Comparison of ENCODE assay signal across 1 cellular context in genomic region chr10:70671619-70672164, GRCh38.
TF ChIP-seq lines count a peak whose summit lies in the region.

No MANE protein-coding gene starts in this region.

TF ChIP-seq in K562, 482 proteins besides CTCF, POLR2A, EP300 and RAD21 (continued from another document and continues in another):
- TF ChIP-seq ZBTB11 (CRISPR knock-in tag; IDR thresholded peaks at IDR 0.05) (no peak), GABPA (tag; conservative IDR thresholded peaks at IDR 0.05; ENCODE audit: low read depth) (no peak), ZNF3 (CRISPR knock-in tag; IDR thresholded peaks at IDR 0.05) (peak; percentile 66; the same call in 1 of the 2 replicates), ZNF592 (IDR thresholded peaks at IDR 0.05) (no peak), CC2D1A (IDR thresholded peaks at IDR 0.05) (peak; percentile 89), ELK1 (CRISPR knock-in tag; IDR thresholded peaks at IDR 0.05) (no peak), HDAC1 (IDR thresholded peaks at IDR 0.05) (peak; percentile 90 to 91), E2F8 (IDR thresholded peaks at IDR 0.05; ENCODE audit: low read depth, partially characterized antibody) (no peak), ATF2 (CRISPR knock-in tag; IDR thresholded peaks at IDR 0.05) (no peak), XRCC4 (IDR thresholded peaks at IDR 0.05; ENCODE audit: extremely low read depth, insufficient read depth, insufficient read length) (no peak), ZNF518B (CRISPR knock-in tag; IDR thresholded peaks at IDR 0.05) (no peak), SMAD3 (CRISPR knock-in tag; conservative IDR thresholded peaks at IDR 0.05) (no peak), PBX2 (CRISPR knock-in tag; IDR thresholded peaks at IDR 0.05; ENCODE audit: low read depth) (no peak), PBX2 (tag; conservative IDR thresholded peaks at IDR 0.05; ENCODE audit: low read depth) (no peak), ZNF280B (CRISPR knock-in tag; IDR thresholded peaks at IDR 0.05) (no peak), GATAD2B (IDR thresholded peaks at IDR 0.05; ENCODE audit: borderline replicate concordance) (no peak), NFYB (IDR thresholded peaks at IDR 0.05; ENCODE audit: extremely low read depth, insufficient read length) (no peak), SIX5 (IDR thresholded peaks at IDR 0.05; ENCODE audit: borderline replicate concordance in 1 of 2, insufficient read depth in 1 of 2, low read depth in 1 of 2, low read length in 2 of 2) (no peak), ZNF146 (CRISPR knock-in tag; IDR thresholded peaks at IDR 0.05; ENCODE audit: unreplicated experiment) (no peak), ZNF512 (tag; IDR thresholded peaks at IDR 0.05) (no peak), MIER1 (IDR thresholded peaks at IDR 0.05; ENCODE audit: low read depth) (peak; percentile 51; the same call in 1 of the 2 replicates), PHF21A (IDR thresholded peaks at IDR 0.05; ENCODE audit: borderline replicate concordance, low read depth) (peak; percentile 43; the same call in 1 of the 2 replicates)
